In genomic region chr11:114340311-114341131, GRCh38 we compare ENCODE assay signal across 8 cellular contexts. TPM values are rescaled to one million over a fixed set of nuclear protein-coding genes. Genes with fewer than 3 reads are reported as not detected.
DNase-seq lines count a peak whose midpoint lies in the region; ATAC-seq and TF ChIP-seq lines count a peak whose summit lies in the region.

No MANE protein-coding gene starts in this region.

- no peak overlapping the region for H3K4me3 ChIP-seq in KMS-11 (IDR thresholded peaks at IDR 0.05; ENCODE audit: insufficient read depth, low read depth, low read length)
- no peak overlapping the region for H3K4me3 ChIP-seq in PC-9
- H3K4me3 ChIP-seq in adrenal gland = peak overlapping the region in 1 of 4 donors; percentile 19
- H3K4me3 ChIP-seq in left ventricle myocardium inferior = peak overlapping the region; percentile 44
- H3K4me3 ChIP-seq in psoas muscle = peak overlapping the region; percentile 52

- H3K27ac ChIP-seq in KMS-11 (no peak overlapping the region), PC-9 (no peak overlapping the region), adrenal gland (peak overlapping the region in 1 of 5 donors; percentile 72), left ventricle myocardium inferior (replicated peaks) (peak overlapping the region; percentile 54), psoas muscle (peak overlapping the region; percentile 27)

- H3K36me3 ChIP-seq in KMS-11 (ENCODE audit: insufficient read depth) = no peaks in the 10 kb centered on the region
- H3K36me3 ChIP-seq in PC-9 (ENCODE audit: low read depth) = no peaks in the 10 kb centered on the region
- H3K36me3 ChIP-seq in adrenal gland (replicated peaks in 1 of 2) = no peaks in the 10 kb centered on the region
- no peaks in the 10 kb centered on the region for H3K36me3 ChIP-seq in left ventricle myocardium inferior
- H3K36me3 ChIP-seq in psoas muscle (ENCODE audit: insufficient read depth in 1 of 2, low read depth in 1 of 2) = no peaks in the 10 kb centered on the region

- no peak for TF ChIP-seq POLR2A in adrenal gland (IDR thresholded peaks at IDR 0.05)

- no peak overlapping the region for H3K9ac ChIP-seq in KMS-11

- POLR2A ChIA-PET in PC-9 (lab: Charles Lee; ENCODE audit: unreplicated experiment) = interaction anchor here (0.6 kb wide), 2 partner anchors 59 to 60 kb away, joined by 4 to 6 read pairs; partner anchors contain the start of genes C11orf71 and RBM7

- H3K27me3 ChIP-seq in KMS-11 (ENCODE audit: insufficient read depth, low read depth) (no peaks in the 10 kb centered on the region), PC-9 (ENCODE audit: insufficient read depth, low read depth) (peaks cover 18% of the 10 kb centered on the region), adrenal gland (no peaks in the 10 kb centered on the region), left ventricle myocardium inferior (ENCODE audit: low read depth) (no peaks in the 10 kb centered on the region), psoas muscle (ENCODE audit: insufficient read depth in 3 of 3, low read length in 2 of 3) (no peaks in the 10 kb centered on the region)

- no peaks in the 10 kb centered on the region for H3K9me2 ChIP-seq in PC-9 (ENCODE audit: insufficient read depth)

- H3K79me2 ChIP-seq in KMS-11 (ENCODE audit: insufficient read depth, low read depth) (no peaks in the 10 kb centered on the region), PC-9 (ENCODE audit: low read depth) (no peaks in the 10 kb centered on the region)

- no peaks in the 10 kb centered on the region for H3F3A ChIP-seq in PC-9 (ENCODE audit: insufficient read depth, low read depth)

- 21 to 32% (median 26%) methylated on average over 17 to 18 of the region's 18 CpGs for WGBS in adrenal gland, 4 donors
- 18 to 23% (median 19%) methylated on average over 17 to 18 of the region's 18 CpGs for WGBS in psoas muscle, 3 donors

- H4K20me1 ChIP-seq in KMS-11 (ENCODE audit: insufficient read depth) = no peaks in the 10 kb centered on the region
- H4K20me1 ChIP-seq in PC-9 (ENCODE audit: insufficient read depth) = no peaks in the 10 kb centered on the region

- peak; percentile 74 for TF ChIP-seq CTCF in KMS-11 (conservative IDR thresholded peaks at IDR 0.05; ENCODE audit: low read depth, low read length)
- peak; percentile 94 for TF ChIP-seq CTCF in PC-9 (conservative IDR thresholded peaks at IDR 0.05)
- peak; percentile 64 to 81 (median 74) for TF ChIP-seq CTCF in adrenal gland (IDR thresholded peaks at IDR 0.05)
- peak; percentile 86 for TF ChIP-seq CTCF in left ventricle myocardium inferior (IDR thresholded peaks at IDR 0.05; ENCODE audit: borderline replicate concordance)
- TF ChIP-seq CTCF in psoas muscle (IDR thresholded peaks at IDR 0.05) = peak; percentile 80

- ATAC-seq in psoas muscle (peak; percentile 72 to 95 (median 82)), HG03460 (IDR thresholded peaks at IDR 0.05; ENCODE audit: unreplicated experiment) (no peak)

- H3K9me3 ChIP-seq in PC-9 (ENCODE audit: insufficient read depth, low read depth) (no peaks in the 10 kb centered on the region; the same call in 1 of the 2 replicates), adrenal gland (replicated peaks in 1 of 3) (no peaks in the 10 kb centered on the region), left ventricle myocardium inferior (replicated peaks) (no peaks in the 10 kb centered on the region), psoas muscle (no peaks in the 10 kb centered on the region)

- DNase-seq in A172 (ENCODE audit: low spot score) (peak; percentile 80), GM03348 (ENCODE audit: low spot score) (peak; percentile 74), PC-9 (peak; percentile 38 to 74), adrenal gland (peak; percentile 24 to 71 (median 54)), left ventricle myocardium inferior (peak; percentile 20), psoas muscle (peak; percentile 39 to 53)

- H3K4me2 ChIP-seq in KMS-11 (no peak overlapping the region), PC-9 (peak overlapping the region; percentile 49)

- BruUV-seq in PC-9 (replicated peaks; lab: Mats Ljungman, UMichigan) = no TSS peak

- CTCF ChIA-PET in PC-9 (lab: Charles Lee) = interaction anchor here (0.6 to 1.0 kb wide), 2 partner anchors 99 to 369 kb away, joined by 3 to 6 read pairs; partner anchors contain the start of gene REXO2

- peak overlapping the region; percentile 10; the same call in 1 of the 2 replicates for H2AFZ ChIP-seq in KMS-11 (ENCODE audit: low read depth)
- H2AFZ ChIP-seq in PC-9 = no peak overlapping the region; the same call in 1 of the 2 replicates

- H3K4me1 ChIP-seq in KMS-11 (ENCODE audit: low read depth, poor library complexity, severe bottlenecking) = no peaks in the 10 kb centered on the region
- H3K4me1 ChIP-seq in PC-9 (replicated peaks; ENCODE audit: insufficient read depth) = no peaks in the 10 kb centered on the region
- H3K4me1 ChIP-seq in adrenal gland (replicated peaks in 1 of 2) = peaks cover 0 to 14% of the 10 kb centered on the region in 2 donors
- H3K4me1 ChIP-seq in left ventricle myocardium inferior = peaks cover 13% of the 10 kb centered on the region
- H3K4me1 ChIP-seq in psoas muscle = peaks cover 8% of the 10 kb centered on the region

- intact Hi-C loops in PC-9 (cut with micrococcal nuclease; ENCODE audit: unreplicated experiment) (loop anchor here (1.0 to 10.0 kb wide), 3 partner anchors 98 to 422 kb away; partner anchors contain the start of gene REXO2), adrenal gland (cut with DNase I) (loop anchor here in 1 of 2 donors (5.0 kb wide), 1 partner anchor 422 kb away; no protein-coding TSS in a partner anchor), left ventricle myocardium inferior (cut with micrococcal nuclease) (loop anchor here (10.0 kb wide), 1 partner anchor 414 kb away; no protein-coding TSS in a partner anchor), psoas muscle (cut with DNase I) (loop anchor here in 1 of 2 donors (10.0 kb wide), 1 partner anchor 274 kb away; no protein-coding TSS in a partner anchor)

RNA-seq across cellular contexts. Expression of gene NNMT, which starts 44.3 kb away (rescaled TPM):
- total RNA-seq in A172 (2014; rRNA removed; shearing (Covaris generic)) = 109 and 204 TPM in 2 replicates
- not detected in 2 replicates for total RNA-seq in PC-9 (2021)
- 100 to 1,000 TPM in 2 of 8 donors, 10 to 100 TPM in 6; 13.6 to 162 (median 77.4) TPM for total RNA-seq in adrenal gland
- 100 to 1,000 TPM in 2 of 3 donors, 10 to 100 TPM in 1; 30.6 to 354 (median 128) TPM for polyA plus RNA-seq in adrenal gland
- total RNA-seq in left ventricle myocardium inferior = 32.6 TPM
- 1,000 to 10,000 TPM in 1 of 4 donors, 100 to 1,000 TPM in 3; 165 to 2,602 (median 604) TPM for total RNA-seq in psoas muscle
- polyA plus RNA-seq in psoas muscle = 1,000 to 10,000 TPM in 2 of 3 donors, 100 to 1,000 TPM in 1; 649 to 3,089 (median 1,851) TPM

RNA-seq across cellular contexts. Expression of gene C11orf71, which starts 59.8 kb away (rescaled TPM):
- total RNA-seq in A172 (2014; rRNA removed; shearing (Covaris generic)) = 4.1 and 4.6 TPM in 2 replicates
- total RNA-seq in PC-9 (2021) (3.7 and 4.9 TPM in 2 replicates), adrenal gland (10 to 100 TPM in 7 of 8 donors, 1 to 10 TPM in 1; 8.2 to 19.4 (median 16.9) TPM), left ventricle myocardium inferior (10.5 TPM), psoas muscle (10 to 100 TPM in 3 of 4 donors, 1 to 10 TPM in 1; 7.8 to 18.1 (median 11.5) TPM)
- polyA plus RNA-seq in adrenal gland (10 to 100 TPM; 14.2 to 17.3 (median 14.3) TPM), psoas muscle (10 to 100 TPM in 1 of 3 donors, 1 to 10 TPM in 2; 3.4 to 13.1 (median 5.0) TPM)

RNA-seq across cellular contexts. Expression of gene RBM7, which starts 59.9 kb away (rescaled TPM):
- 39.3 and 52.8 TPM in 2 replicates for total RNA-seq in A172 (2014; rRNA removed; shearing (Covaris generic))
- total RNA-seq in PC-9 (2021) (18.9 and 34.7 TPM in 2 replicates), adrenal gland (10 to 100 TPM in 6 of 8 donors, 1 to 10 TPM in 2; 1.7 to 29.2 (median 18.8) TPM), left ventricle myocardium inferior (20.9 TPM), psoas muscle (10 to 100 TPM in 3 of 4 donors, 1 to 10 TPM in 1; 9.1 to 24.1 (median 17.3) TPM)
- polyA plus RNA-seq in adrenal gland (10 to 100 TPM in 1 of 3 donors, 1 to 10 TPM in 2; 5.3 to 28.4 (median 7.2) TPM), psoas muscle (10 to 100 TPM; 13.7 to 21.7 (median 18.5) TPM)

Comparison
In these comparisons a context has a peak if more than half of its experiments do, and no peak if none do; other contexts are left out.
1. DNase-seq: peak in every context shown above with its lines; median percentile 80 in A172; 74 in GM03348; 56 in PC-9; 54 in adrenal gland; 46 in psoas muscle; 20 in left ventricle myocardium inferior.
2. H3K27ac ChIP-seq: peak in left ventricle myocardium inferior (single experiment) and psoas muscle (single experiment); none in KMS-11 (single experiment) and PC-9 (single experiment).
3. H3K4me3 ChIP-seq: peak in left ventricle myocardium inferior (single experiment) and psoas muscle (single experiment); none in KMS-11 (single experiment) and PC-9 (single experiment).
4. RNA of gene NNMT, which starts 44.3 kb away (total RNA-seq): 165 to 2,602 TPM in psoas muscle, 109 to 204 TPM in A172, 13.6 to 162 TPM in adrenal gland and 32.6 TPM in left ventricle myocardium inferior (single experiment); not detected in PC-9; every median in the first group is over 10 times any median in the second.
5. Peak in every context shown above with its lines, with median percentiles within 50 percentile points of each other: CTCF ChIP-seq.